ENCODE assay signal across 1 cellular context in the genomic region with DNA sequence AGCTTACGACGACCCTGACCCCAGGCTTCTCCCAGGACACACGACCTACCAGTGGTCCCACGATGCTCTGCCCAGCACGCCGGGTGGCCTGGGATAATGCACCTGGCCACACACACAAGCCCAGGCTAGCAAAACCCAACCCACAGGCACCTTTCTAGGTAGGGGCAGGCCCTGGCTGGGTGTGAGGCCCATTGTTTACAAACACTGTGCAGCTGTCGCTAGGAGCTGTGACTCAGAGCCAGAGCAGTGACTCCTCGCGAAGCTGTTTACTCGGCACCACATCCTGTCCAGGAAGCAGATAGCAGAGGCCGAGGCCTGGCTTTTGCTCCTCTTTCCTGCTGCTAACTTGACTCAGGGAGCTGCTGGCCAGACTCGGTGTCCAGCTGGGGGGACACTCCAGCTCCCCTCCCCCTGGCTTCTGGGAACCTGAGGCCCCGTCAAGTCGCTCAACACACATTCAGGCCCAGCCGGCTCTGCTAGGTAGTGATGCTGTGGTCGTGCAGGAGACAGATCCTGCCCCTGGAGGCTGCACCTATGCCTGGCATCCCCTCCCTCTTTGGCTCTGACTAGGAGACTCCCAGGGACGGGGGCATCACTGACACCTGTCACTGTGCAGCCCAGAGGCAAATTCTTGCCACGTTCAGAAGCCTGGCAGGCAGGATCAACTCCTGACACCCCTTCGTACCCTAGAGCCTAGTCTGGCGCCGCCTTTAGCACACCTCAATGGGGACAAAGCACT.
TF ChIP-seq lines count a peak whose summit lies in the region.

No MANE protein-coding gene starts in this region.

TF ChIP-seq in HepG2, 621 proteins besides CTCF, POLR2A, EP300 and RAD21 (continued from another document and continues in another):
- TF ChIP-seq, protein P1, sequence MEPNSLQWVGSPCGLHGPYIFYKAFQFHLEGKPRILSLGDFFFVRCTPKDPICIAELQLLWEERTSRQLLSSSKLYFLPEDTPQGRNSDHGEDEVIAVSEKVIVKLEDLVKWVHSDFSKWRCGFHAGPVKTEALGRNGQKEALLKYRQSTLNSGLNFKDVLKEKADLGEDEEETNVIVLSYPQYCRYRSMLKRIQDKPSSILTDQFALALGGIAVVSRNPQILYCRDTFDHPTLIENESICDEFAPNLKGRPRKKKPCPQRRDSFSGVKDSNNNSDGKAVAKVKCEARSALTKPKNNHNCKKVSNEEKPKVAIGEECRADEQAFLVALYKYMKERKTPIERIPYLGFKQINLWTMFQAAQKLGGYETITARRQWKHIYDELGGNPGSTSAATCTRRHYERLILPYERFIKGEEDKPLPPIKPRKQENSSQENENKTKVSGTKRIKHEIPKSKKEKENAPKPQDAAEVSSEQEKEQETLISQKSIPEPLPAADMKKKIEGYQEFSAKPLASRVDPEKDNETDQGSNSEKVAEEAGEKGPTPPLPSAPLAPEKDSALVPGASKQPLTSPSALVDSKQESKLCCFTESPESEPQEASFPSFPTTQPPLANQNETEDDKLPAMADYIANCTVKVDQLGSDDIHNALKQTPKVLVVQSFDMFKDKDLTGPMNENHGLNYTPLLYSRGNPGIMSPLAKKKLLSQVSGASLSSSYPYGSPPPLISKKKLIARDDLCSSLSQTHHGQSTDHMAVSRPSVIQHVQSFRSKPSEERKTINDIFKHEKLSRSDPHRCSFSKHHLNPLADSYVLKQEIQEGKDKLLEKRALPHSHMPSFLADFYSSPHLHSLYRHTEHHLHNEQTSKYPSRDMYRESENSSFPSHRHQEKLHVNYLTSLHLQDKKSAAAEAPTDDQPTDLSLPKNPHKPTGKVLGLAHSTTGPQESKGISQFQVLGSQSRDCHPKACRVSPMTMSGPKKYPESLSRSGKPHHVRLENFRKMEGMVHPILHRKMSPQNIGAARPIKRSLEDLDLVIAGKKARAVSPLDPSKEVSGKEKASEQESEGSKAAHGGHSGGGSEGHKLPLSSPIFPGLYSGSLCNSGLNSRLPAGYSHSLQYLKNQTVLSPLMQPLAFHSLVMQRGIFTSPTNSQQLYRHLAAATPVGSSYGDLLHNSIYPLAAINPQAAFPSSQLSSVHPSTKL (CRISPR knock-in tag; IDR thresholded peaks at IDR 0.05): peak; percentile 71
- no peak for TF ChIP-seq CAMTA2 (CRISPR knock-in tag; IDR thresholded peaks at IDR 0.05; ENCODE audit: borderline replicate concordance)
- TF ChIP-seq ZNF160 (CRISPR knock-in tag; IDR thresholded peaks at IDR 0.05): no peak
- TF ChIP-seq ZNF317 (CRISPR knock-in tag; IDR thresholded peaks at IDR 0.05): no peak
- TF ChIP-seq REST (IDR thresholded peaks at IDR 0.05; ENCODE audit: borderline replicate concordance in 1 of 2, low read depth in 1 of 2, low read length in 2 of 2): no peak
- TF ChIP-seq NR1H2 (CRISPR knock-in tag; IDR thresholded peaks at IDR 0.05; ENCODE audit: borderline replicate concordance, low read depth): no peak
- TF ChIP-seq ZBTB1 (CRISPR knock-in tag; IDR thresholded peaks at IDR 0.05; ENCODE audit: borderline replicate concordance): no peak
- no peak for TF ChIP-seq FLYWCH1 (CRISPR knock-in tag; IDR thresholded peaks at IDR 0.05)
- 0 out of 2 replicates have a peak, but pooled peaks have one; percentile 51 for TF ChIP-seq HOXA5 (CRISPR knock-in tag; IDR thresholded peaks at IDR 0.05)
- TF ChIP-seq HIC2 (CRISPR knock-in tag; IDR thresholded peaks at IDR 0.05; ENCODE audit: low read depth): no peak
- no peak for TF ChIP-seq RBAK (CRISPR knock-in tag; IDR thresholded peaks at IDR 0.05)
- TF ChIP-seq TCF7 (IDR thresholded peaks at IDR 0.05; ENCODE audit: low read depth): no peak
- TF ChIP-seq, protein P2, sequence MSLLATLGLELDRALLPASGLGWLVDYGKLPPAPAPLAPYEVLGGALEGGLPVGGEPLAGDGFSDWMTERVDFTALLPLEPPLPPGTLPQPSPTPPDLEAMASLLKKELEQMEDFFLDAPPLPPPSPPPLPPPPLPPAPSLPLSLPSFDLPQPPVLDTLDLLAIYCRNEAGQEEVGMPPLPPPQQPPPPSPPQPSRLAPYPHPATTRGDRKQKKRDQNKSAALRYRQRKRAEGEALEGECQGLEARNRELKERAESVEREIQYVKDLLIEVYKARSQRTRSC (CRISPR knock-in tag; IDR thresholded peaks at IDR 0.05; ENCODE audit: low read depth): no peak
- no peak; the same call in 1 of the 2 replicates for TF ChIP-seq ZNF660 (CRISPR knock-in tag; IDR thresholded peaks at IDR 0.05; ENCODE audit: borderline replicate concordance, low read depth)
- TF ChIP-seq FOXP4 (CRISPR knock-in tag; IDR thresholded peaks at IDR 0.05): peak; percentile 99
- peak; percentile 80; the same call in 1 of the 2 replicates for TF ChIP-seq ZSCAN9 (CRISPR knock-in tag; IDR thresholded peaks at IDR 0.05; ENCODE audit: borderline replicate concordance)
- TF ChIP-seq RCOR2 (CRISPR knock-in tag; IDR thresholded peaks at IDR 0.05): no peak
- TF ChIP-seq ZNF720 (CRISPR knock-in tag; IDR thresholded peaks at IDR 0.05): no peak
- TF ChIP-seq, protein P3, sequence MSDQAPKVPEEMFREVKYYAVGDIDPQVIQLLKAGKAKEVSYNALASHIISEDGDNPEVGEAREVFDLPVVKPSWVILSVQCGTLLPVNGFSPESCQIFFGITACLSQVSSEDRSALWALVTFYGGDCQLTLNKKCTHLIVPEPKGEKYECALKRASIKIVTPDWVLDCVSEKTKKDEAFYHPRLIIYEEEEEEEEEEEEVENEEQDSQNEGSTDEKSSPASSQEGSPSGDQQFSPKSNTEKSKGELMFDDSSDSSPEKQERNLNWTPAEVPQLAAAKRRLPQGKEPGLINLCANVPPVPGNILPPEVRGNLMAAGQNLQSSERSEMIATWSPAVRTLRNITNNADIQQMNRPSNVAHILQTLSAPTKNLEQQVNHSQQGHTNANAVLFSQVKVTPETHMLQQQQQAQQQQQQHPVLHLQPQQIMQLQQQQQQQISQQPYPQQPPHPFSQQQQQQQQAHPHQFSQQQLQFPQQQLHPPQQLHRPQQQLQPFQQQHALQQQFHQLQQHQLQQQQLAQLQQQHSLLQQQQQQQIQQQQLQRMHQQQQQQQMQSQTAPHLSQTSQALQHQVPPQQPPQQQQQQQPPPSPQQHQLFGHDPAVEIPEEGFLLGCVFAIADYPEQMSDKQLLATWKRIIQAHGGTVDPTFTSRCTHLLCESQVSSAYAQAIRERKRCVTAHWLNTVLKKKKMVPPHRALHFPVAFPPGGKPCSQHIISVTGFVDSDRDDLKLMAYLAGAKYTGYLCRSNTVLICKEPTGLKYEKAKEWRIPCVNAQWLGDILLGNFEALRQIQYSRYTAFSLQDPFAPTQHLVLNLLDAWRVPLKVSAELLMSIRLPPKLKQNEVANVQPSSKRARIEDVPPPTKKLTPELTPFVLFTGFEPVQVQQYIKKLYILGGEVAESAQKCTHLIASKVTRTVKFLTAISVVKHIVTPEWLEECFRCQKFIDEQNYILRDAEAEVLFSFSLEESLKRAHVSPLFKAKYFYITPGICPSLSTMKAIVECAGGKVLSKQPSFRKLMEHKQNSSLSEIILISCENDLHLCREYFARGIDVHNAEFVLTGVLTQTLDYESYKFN (CRISPR knock-in tag; conservative IDR thresholded peaks at IDR 0.05): peak; percentile 87
- TF ChIP-seq, protein P4, sequence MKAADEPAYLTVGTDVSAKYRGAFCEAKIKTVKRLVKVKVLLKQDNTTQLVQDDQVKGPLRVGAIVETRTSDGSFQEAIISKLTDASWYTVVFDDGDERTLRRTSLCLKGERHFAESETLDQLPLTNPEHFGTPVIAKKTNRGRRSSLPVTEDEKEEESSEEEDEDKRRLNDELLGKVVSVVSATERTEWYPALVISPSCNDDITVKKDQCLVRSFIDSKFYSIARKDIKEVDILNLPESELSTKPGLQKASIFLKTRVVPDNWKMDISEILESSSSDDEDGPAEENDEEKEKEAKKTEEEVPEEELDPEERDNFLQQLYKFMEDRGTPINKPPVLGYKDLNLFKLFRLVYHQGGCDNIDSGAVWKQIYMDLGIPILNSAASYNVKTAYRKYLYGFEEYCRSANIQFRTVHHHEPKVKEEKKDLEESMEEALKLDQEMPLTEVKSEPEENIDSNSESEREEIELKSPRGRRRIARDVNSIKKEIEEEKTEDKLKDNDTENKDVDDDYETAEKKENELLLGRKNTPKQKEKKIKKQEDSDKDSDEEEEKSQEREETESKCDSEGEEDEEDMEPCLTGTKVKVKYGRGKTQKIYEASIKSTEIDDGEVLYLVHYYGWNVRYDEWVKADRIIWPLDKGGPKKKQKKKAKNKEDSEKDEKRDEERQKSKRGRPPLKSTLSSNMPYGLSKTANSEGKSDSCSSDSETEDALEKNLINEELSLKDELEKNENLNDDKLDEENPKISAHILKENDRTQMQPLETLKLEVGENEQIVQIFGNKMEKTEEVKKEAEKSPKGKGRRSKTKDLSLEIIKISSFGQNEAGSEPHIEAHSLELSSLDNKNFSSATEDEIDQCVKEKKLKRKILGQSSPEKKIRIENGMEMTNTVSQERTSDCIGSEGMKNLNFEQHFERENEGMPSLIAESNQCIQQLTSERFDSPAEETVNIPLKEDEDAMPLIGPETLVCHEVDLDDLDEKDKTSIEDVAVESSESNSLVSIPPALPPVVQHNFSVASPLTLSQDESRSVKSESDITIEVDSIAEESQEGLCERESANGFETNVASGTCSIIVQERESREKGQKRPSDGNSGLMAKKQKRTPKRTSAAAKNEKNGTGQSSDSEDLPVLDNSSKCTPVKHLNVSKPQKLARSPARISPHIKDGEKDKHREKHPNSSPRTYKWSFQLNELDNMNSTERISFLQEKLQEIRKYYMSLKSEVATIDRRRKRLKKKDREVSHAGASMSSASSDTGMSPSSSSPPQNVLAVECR (CRISPR knock-in tag; IDR thresholded peaks at IDR 0.05; ENCODE audit: borderline replicate concordance): peak; percentile 80; the same call in 1 of the 2 replicates
- TF ChIP-seq ZFP41 (CRISPR knock-in tag; IDR thresholded peaks at IDR 0.05; ENCODE audit: borderline replicate concordance): no peak
- no peak for TF ChIP-seq NPAS2 (CRISPR knock-in tag; IDR thresholded peaks at IDR 0.05; ENCODE audit: borderline replicate concordance)
- TF ChIP-seq PATZ1 (CRISPR knock-in tag; IDR thresholded peaks at IDR 0.05): peak; percentile 58; the same call in 1 of the 2 replicates
- TF ChIP-seq KDM3A (CRISPR knock-in tag; IDR thresholded peaks at IDR 0.05; ENCODE audit: low read depth): no peak
- no peak for TF ChIP-seq MTF2 (CRISPR knock-in tag; IDR thresholded peaks at IDR 0.05; ENCODE audit: borderline replicate concordance)
- TF ChIP-seq ZNF83 (CRISPR knock-in tag; IDR thresholded peaks at IDR 0.05; ENCODE audit: borderline replicate concordance): no peak
- no peak for TF ChIP-seq MATR3 (CRISPR knock-in tag; IDR thresholded peaks at IDR 0.05)
- TF ChIP-seq MEIS2 (CRISPR knock-in tag; IDR thresholded peaks at IDR 0.05): 0 out of 2 replicates have a peak, but pooled peaks have one; percentile 82
- no peak for TF ChIP-seq ZNF790 (CRISPR knock-in tag; IDR thresholded peaks at IDR 0.05; ENCODE audit: borderline replicate concordance)
